Comparison of ENCODE assay signal across 9 cellular contexts in genomic region chr12:100164153-100164704, GRCh38. TPM values are rescaled to one million over a fixed set of nuclear protein-coding genes. Genes with fewer than 3 reads are reported as not detected.
DNase-seq lines count a peak whose midpoint lies in the region; ATAC-seq and TF ChIP-seq lines count a peak whose summit lies in the region.
"Had no signal": no experiment of that assay in that cellular context is flagged by ENCODE, and none has a peak within 500 bp of the region (broad histone marks: within the 10 kb centered on the region; RNA-seq: fewer than 3 reads in every experiment).

No MANE protein-coding gene starts in this region.

- H3K4me1 ChIP-seq in adipocyte (ENCODE audit: control insufficient read depth, insufficient read depth, low read length): peaks cover 9% of the 10 kb centered on the region

- peaks cover 9% of the 10 kb centered on the region for H3K36me3 Mint-ChIP-seq in Calu3 (ENCODE audit: insufficient read depth, unreplicated experiment)
- H3K36me3 Mint-ChIP-seq in naive thymus-derived CD8-positive, alpha-beta T cell: no peaks in the 10 kb centered on the region

- no peaks in the 10 kb centered on the region for H3K27me3 Mint-ChIP-seq in Calu3 (ENCODE audit: unreplicated experiment)
- no peaks in the 10 kb centered on the region for H3K27me3 Mint-ChIP-seq in naive thymus-derived CD8-positive, alpha-beta T cell

- ATAC-seq in HG02763 (IDR thresholded peaks at IDR 0.05; ENCODE audit: unreplicated experiment) (peak; percentile 8), GM21447 (IDR thresholded peaks at IDR 0.05; ENCODE audit: unreplicated experiment) (no peak)
- peak in 1 of 2 donors; percentile 7 for ATAC-seq in naive thymus-derived CD8-positive, alpha-beta T cell

- H3K27ac Mint-ChIP-seq in Calu3 (ENCODE audit: unreplicated experiment): peak overlapping the region; percentile 14
- H3K27ac Mint-ChIP-seq in naive thymus-derived CD8-positive, alpha-beta T cell: peak overlapping the region in 3 of 10 donors; percentile 22 to 83 (median 39)

- BruUV-seq in Calu3 (replicated peaks; lab: Mats Ljungman, UMichigan): no TSS peak

- no peaks in the 10 kb centered on the region for H3K9me3 ChIP-seq in adipocyte (ENCODE audit: control insufficient read depth, low read length)
- H3K9me3 ChIP-seq: right atrium auricular region had no signal

- peak overlapping the region; percentile 70 for H3K4me3 ChIP-seq in adipocyte (ENCODE audit: low read length)

- H3K9me3 Mint-ChIP-seq in Calu3 (ENCODE audit: low read depth, unreplicated experiment): no peaks in the 10 kb centered on the region
- no peaks in the 10 kb centered on the region for H3K9me3 Mint-ChIP-seq in naive thymus-derived CD8-positive, alpha-beta T cell

- no peaks in the 10 kb centered on the region for H3K36me3 ChIP-seq in adipocyte (ENCODE audit: control insufficient read depth, insufficient read depth, low read length, severe bottlenecking)
- H3K36me3 ChIP-seq: right atrium auricular region had no signal

- CTCF ChIA-PET in Calu3 (lab: Charles Lee): interaction anchor here (0.6 to 1.8 kb wide), 8 partner anchors 10 to 347 kb away, joined by 3 to 11 read pairs (median 4); partner anchors contain the start of gene ACTR6

- peaks cover 13% of the 10 kb centered on the region for H3K4me1 Mint-ChIP-seq in Calu3 (ENCODE audit: low read depth, unreplicated experiment)
- peaks cover 0 to 11% (median 10%) of the 10 kb centered on the region in 4 donors for H3K4me1 Mint-ChIP-seq in naive thymus-derived CD8-positive, alpha-beta T cell

- no peaks in the 10 kb centered on the region for H3K27me3 ChIP-seq in adipocyte (replicated peaks; ENCODE audit: control insufficient read depth, insufficient read depth, low read length)
- H3K27me3 ChIP-seq: right atrium auricular region had no signal

- POLR2A ChIA-PET in naive thymus-derived CD8-positive, alpha-beta T cell (lab: Charles Lee): interaction anchor here (2.0 kb wide), 1 partner anchor 36 kb away, joined by 10 read pairs; the partner anchor contains the start of gene ACTR6

- intact Hi-C loops in Calu3 (cut with micrococcal nuclease; ENCODE audit: unreplicated experiment): no loop called here

- no peak for TF ChIP-seq CTCF in Calu3 (IDR thresholded peaks at IDR 0.05; ENCODE audit: unreplicated experiment)

- peak overlapping the region; percentile 65 for H3K4me3 Mint-ChIP-seq in Calu3 (ENCODE audit: low read depth, unreplicated experiment)
- peak overlapping the region; percentile 62 to 79 (median 72) for H3K4me3 Mint-ChIP-seq in naive thymus-derived CD8-positive, alpha-beta T cell

- H3K9ac ChIP-seq in adipocyte (ENCODE audit: low read length): peak overlapping the region; percentile 60

- DNase-seq in Calu3 (no peak), adipocyte (ENCODE audit: low read depth) (no peak), inferior parietal cortex (ENCODE audit: extremely low spot score) (no peak)
- no peak for DNase-seq in naive thymus-derived CD8-positive, alpha-beta T cell
- no peak for DNase-seq in activated CD4-positive, CD25-positive, alpha-beta regulatory T cell (lab: John Stamatoyannopoulos, UW)
- DNase-seq in activated CD4-positive, CD25-positive, alpha-beta regulatory T cell treated with anti-CD3 and anti-CD28 coated beads, Interleukin-2, amount 50 U/mL, for 72 hours: no peak

RNA-seq across cellular contexts. Expression of gene BLTP3B, which starts 21.6 kb away (rescaled TPM):
- 15.8 and 19.1 TPM in 2 replicates for total RNA-seq in Calu3 (2022)
- total RNA-seq in naive thymus-derived CD8-positive, alpha-beta T cell: 10 to 100 TPM; 18.5 to 22.4 TPM
- 10 to 100 TPM in 2 of 3 donors, 1 to 10 TPM in 1; 9.7 to 14.8 (median 12.1) TPM for polyA plus RNA-seq in naive thymus-derived CD8-positive, alpha-beta T cell

RNA-seq across cellular contexts. Expression of gene ACTR6, which starts 36.4 kb away (rescaled TPM):
- 35.2 and 35.4 TPM in 2 replicates for total RNA-seq in Calu3 (2022)
- 10 to 100 TPM; 42.8 to 47.3 TPM for total RNA-seq in naive thymus-derived CD8-positive, alpha-beta T cell
- polyA plus RNA-seq in naive thymus-derived CD8-positive, alpha-beta T cell: 10 to 100 TPM; 37.4 to 46.7 (median 38.5) TPM
